ENCODE assay signal across 1 cellular context in genomic region chr17:39903158-39903884, GRCh38.
TF ChIP-seq lines count a peak whose summit lies in the region.

No MANE protein-coding gene starts in this region.

TF ChIP-seq in HepG2, 621 proteins besides CTCF, POLR2A, EP300 and RAD21:
- TF ChIP-seq ZNF609 (CRISPR knock-in tag; IDR thresholded peaks at IDR 0.05; ENCODE audit: borderline replicate concordance), result no peak
- TF ChIP-seq MAFF (IDR thresholded peaks at IDR 0.05; ENCODE audit: low read depth, low read length), result no peak
- TF ChIP-seq ZNF770 (CRISPR knock-in tag; IDR thresholded peaks at IDR 0.05), result peak; percentile 59
- TF ChIP-seq ARNT2 (CRISPR knock-in tag; IDR thresholded peaks at IDR 0.05; ENCODE audit: low read depth), result no peak
- TF ChIP-seq NFIB (CRISPR knock-in tag; IDR thresholded peaks at IDR 0.05; ENCODE audit: borderline replicate concordance), result no peak
TF ChIP-seq in HepG2: peak in this region for 1.
